ENCODE assay signal across 1 cellular context in the genomic region with DNA sequence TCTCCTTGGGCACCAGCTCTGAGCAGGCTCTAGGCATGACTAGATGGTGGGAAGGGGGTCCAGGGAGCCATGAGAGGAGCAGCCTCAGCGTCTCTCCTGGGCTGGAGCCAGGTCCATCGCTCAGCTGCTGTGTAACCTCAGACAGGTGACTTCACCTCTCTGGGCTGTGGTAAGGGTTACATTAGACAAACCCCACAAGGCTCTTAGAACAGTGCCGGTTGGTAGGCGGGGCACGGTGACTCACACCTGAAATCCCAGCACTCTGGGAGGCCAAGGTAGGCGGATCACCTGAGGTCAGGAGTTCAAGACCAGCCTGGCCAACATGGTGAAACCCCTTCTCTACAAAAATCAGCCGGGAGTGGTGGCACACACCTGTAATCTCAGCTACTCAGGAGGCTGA.
TF ChIP-seq lines count a peak whose summit lies in the region.

No MANE protein-coding gene starts in this region.

TF ChIP-seq in HepG2, 621 proteins besides CTCF, POLR2A, EP300 and RAD21:
- TF ChIP-seq ZMYM3 (CRISPR knock-in tag; IDR thresholded peaks at IDR 0.05) (peak; percentile 78), FOSL2 (CRISPR knock-in tag; IDR thresholded peaks at IDR 0.05) (peak; percentile 51; the same call in 1 of the 2 replicates), ZNF768 (CRISPR knock-in tag; IDR thresholded peaks at IDR 0.05) (peak; percentile 98), KAT8 (CRISPR knock-in tag; IDR thresholded peaks at IDR 0.05) (no peak)
- TF ChIP-seq, protein P1, sequence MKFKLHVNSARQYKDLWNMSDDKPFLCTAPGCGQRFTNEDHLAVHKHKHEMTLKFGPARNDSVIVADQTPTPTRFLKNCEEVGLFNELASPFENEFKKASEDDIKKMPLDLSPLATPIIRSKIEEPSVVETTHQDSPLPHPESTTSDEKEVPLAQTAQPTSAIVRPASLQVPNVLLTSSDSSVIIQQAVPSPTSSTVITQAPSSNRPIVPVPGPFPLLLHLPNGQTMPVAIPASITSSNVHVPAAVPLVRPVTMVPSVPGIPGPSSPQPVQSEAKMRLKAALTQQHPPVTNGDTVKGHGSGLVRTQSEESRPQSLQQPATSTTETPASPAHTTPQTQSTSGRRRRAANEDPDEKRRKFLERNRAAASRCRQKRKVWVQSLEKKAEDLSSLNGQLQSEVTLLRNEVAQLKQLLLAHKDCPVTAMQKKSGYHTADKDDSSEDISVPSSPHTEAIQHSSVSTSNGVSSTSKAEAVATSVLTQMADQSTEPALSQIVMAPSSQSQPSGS (CRISPR knock-in tag; IDR thresholded peaks at IDR 0.05): no peak
